21 cellular contexts compared by ENCODE assay signal in genomic region chr4:39470402-39470801, GRCh38.
A peak's percentile ranks its signal among the peaks of the same experiment; 100 is the strongest.
DNase-seq lines count a peak whose midpoint lies in the region; ATAC-seq lines count a peak whose summit lies in the region.
"Had no signal": no experiment of that assay in that cellular context is flagged by ENCODE, and none has a peak within 500 bp of the region (broad histone marks: within the 10 kb centered on the region; RNA-seq: fewer than 3 reads in every experiment).

No MANE protein-coding gene starts in this region.

- H3K4me3 Mint-ChIP-seq in stimulated activated effector memory CD8-positive, alpha-beta T cell treated with anti-CD3 and anti-CD28 coated beads, Interleukin-12 subunit alpha, Interleukin-12 subunit beta, amount 100 ng/mL, for 72 hours: no peak overlapping the region

- H3K4me1 ChIP-seq in adipocyte (ENCODE audit: control insufficient read depth, insufficient read depth, low read length): peaks cover 41% of the 10 kb centered on the region

- H3K27ac Mint-ChIP-seq in stimulated activated effector memory CD8-positive, alpha-beta T cell treated with anti-CD3 and anti-CD28 coated beads, Interleukin-12 subunit alpha, Interleukin-12 subunit beta, amount 100 ng/mL, for 72 hours: no peak overlapping the region

- no peaks in the 10 kb centered on the region for H3K9me3 Mint-ChIP-seq in stimulated activated effector memory CD8-positive, alpha-beta T cell treated with anti-CD3 and anti-CD28 coated beads, Interleukin-12 subunit alpha, Interleukin-12 subunit beta, amount 100 ng/mL, for 72 hours

- DNase-seq in adipocyte (ENCODE audit: low read depth): no peak
- peak; percentile 73 for DNase-seq in pons (ENCODE audit: low spot score)
- no peak for DNase-seq in foreskin melanocyte
- no peak for DNase-seq in stimulated activated effector memory CD8-positive, alpha-beta T cell treated with anti-CD3 and anti-CD28 coated beads, Interleukin-12 subunit alpha, Interleukin-12 subunit beta, amount 100 ng/mL, for 72 hours (ENCODE audit: low spot score in 2 of 2)
- no peak for DNase-seq in RKO (ENCODE audit: low spot score)
- DNase-seq: COR-L47; DMS 273 treated with DMSO at 0.1 percent for 48 hours; GF-D8; GM23248; MM.1S; NCI-H1092; NCI-H146; NCI-H2029 treated with DMSO at 0.1 percent for 48 hours; NCI-H2171 treated with DMSO at 0.1 percent for 48 hours; NCI-H446 treated with DMSO at 0.1 percent for 48 hours; NCI-H69; NK-92 treated with Interleukin-12 subunit alpha and Interleukin-12 subunit beta, amount 100 ng/mL, for 24 hours; Right ventricle myocardium superior had no signal

- no peak overlapping the region for H3K4me3 ChIP-seq in adipocyte (ENCODE audit: low read length)
- H3K4me3 ChIP-seq: GM23248, HAP-1 had no signal

- H3K27ac ChIP-seq in layer of hippocampus (ENCODE audit: low read depth, low read length): peak overlapping the region; percentile 8
- H3K27ac ChIP-seq: GM23248 had no signal

- H3K9ac ChIP-seq in adipocyte (ENCODE audit: low read length): peak overlapping the region; percentile 74

- ATAC-seq in HG03571 (IDR thresholded peaks at IDR 0.05; ENCODE audit: unreplicated experiment): no peak
- no peak for ATAC-seq in stimulated activated effector memory CD8-positive, alpha-beta T cell treated with anti-CD3 and anti-CD28 coated beads, Interleukin-12 subunit alpha, Interleukin-12 subunit beta, amount 100 ng/mL, for 72 hours

- no peaks in the 10 kb centered on the region for H3K9me3 ChIP-seq in adipocyte (ENCODE audit: control insufficient read depth, low read length)
- H3K9me3 ChIP-seq: HAP-1 had no signal

- H3K36me3 ChIP-seq in adipocyte (ENCODE audit: control insufficient read depth, insufficient read depth, low read length, severe bottlenecking): peaks cover 15% of the 10 kb centered on the region

- H3K27me3 ChIP-seq in adipocyte (replicated peaks; ENCODE audit: control insufficient read depth, insufficient read depth, low read length) (no peaks in the 10 kb centered on the region), layer of hippocampus (ENCODE audit: control insufficient read depth, insufficient read depth, low read length) (no peaks in the 10 kb centered on the region)

- H3K4me1 Mint-ChIP-seq in stimulated activated effector memory CD8-positive, alpha-beta T cell treated with anti-CD3 and anti-CD28 coated beads, Interleukin-12 subunit alpha, Interleukin-12 subunit beta, amount 100 ng/mL, for 72 hours: no peaks in the 10 kb centered on the region

- peaks cover 97% of the 10 kb centered on the region for H3K36me3 Mint-ChIP-seq in stimulated activated effector memory CD8-positive, alpha-beta T cell treated with anti-CD3 and anti-CD28 coated beads, Interleukin-12 subunit alpha, Interleukin-12 subunit beta, amount 100 ng/mL, for 72 hours
